Comparison of ENCODE assay signal across 1 cellular context in genomic region chr1:68173283-68174172, GRCh38.
TF ChIP-seq lines count a peak whose summit lies in the region.

No MANE protein-coding gene starts in this region.

TF ChIP-seq in IMR-90, 13 proteins besides CTCF, POLR2A, EP300 and RAD21 (continued from another document):
- TF ChIP-seq, protein P1, sequence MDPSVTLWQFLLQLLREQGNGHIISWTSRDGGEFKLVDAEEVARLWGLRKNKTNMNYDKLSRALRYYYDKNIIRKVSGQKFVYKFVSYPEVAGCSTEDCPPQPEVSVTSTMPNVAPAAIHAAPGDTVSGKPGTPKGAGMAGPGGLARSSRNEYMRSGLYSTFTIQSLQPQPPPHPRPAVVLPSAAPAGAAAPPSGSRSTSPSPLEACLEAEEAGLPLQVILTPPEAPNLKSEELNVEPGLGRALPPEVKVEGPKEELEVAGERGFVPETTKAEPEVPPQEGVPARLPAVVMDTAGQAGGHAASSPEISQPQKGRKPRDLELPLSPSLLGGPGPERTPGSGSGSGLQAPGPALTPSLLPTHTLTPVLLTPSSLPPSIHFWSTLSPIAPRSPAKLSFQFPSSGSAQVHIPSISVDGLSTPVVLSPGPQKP (IDR thresholded peaks at IDR 0.05; ENCODE audit: borderline replicate concordance, low read depth, low read length): no peak
- TF ChIP-seq RCOR1 (IDR thresholded peaks at IDR 0.05; ENCODE audit: insufficient replicate concordance, low read length) (no peak), SMC3 (IDR thresholded peaks at IDR 0.05; ENCODE audit: low read depth, low read length) (no peak), CHD1 (IDR thresholded peaks at IDR 0.05; ENCODE audit: low read depth, low read length) (no peak)
- TF ChIP-seq, protein P2, sequence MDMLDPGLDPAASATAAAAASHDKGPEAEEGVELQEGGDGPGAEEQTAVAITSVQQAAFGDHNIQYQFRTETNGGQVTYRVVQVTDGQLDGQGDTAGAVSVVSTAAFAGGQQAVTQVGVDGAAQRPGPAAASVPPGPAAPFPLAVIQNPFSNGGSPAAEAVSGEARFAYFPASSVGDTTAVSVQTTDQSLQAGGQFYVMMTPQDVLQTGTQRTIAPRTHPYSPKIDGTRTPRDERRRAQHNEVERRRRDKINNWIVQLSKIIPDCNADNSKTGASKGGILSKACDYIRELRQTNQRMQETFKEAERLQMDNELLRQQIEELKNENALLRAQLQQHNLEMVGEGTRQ (IDR thresholded peaks at IDR 0.05; ENCODE audit: low read depth, low read length): no peak
